16 cellular contexts compared by ENCODE assay signal in the genomic region with DNA sequence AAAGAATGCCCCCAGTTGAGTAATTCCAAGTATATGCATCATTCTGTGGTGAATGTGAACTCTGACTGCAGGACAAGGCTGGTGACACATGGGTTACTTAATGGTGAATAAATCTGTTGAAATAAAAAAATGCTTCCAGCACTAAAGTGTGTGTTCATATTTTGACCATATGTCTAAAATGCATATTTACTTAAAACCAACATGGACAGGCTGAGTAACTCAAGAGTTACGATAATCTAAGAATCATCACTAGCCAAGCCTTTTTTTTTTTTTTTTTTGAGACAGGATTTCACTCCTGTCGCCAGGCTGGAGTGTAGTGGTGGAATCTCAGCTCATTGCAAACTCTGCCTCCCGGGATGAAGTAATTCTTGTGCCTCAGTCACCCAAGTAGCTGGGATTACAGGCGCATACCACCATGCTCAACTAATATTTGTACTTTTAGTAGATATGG. TPM values are rescaled to one million over a fixed set of nuclear protein-coding genes. Genes with fewer than 3 reads are reported as not detected.
DNase-seq lines count a peak whose midpoint lies in the region; ATAC-seq and TF ChIP-seq lines count a peak whose summit lies in the region.
"Had no signal": no experiment of that assay in that cellular context is flagged by ENCODE, and none has a peak within 500 bp of the region (broad histone marks: within the 10 kb centered on the region; RNA-seq: fewer than 3 reads in every experiment).

No MANE protein-coding gene starts in this region.

- ATAC-seq in activated T-cell treated with anti-CD3 and anti-CD28 coated beads, Interleukin-2, amount 50 U/mL, for 4 hours = no peak
- no peak for ATAC-seq in HG03457 (IDR thresholded peaks at IDR 0.05; ENCODE audit: unreplicated experiment)
- ATAC-seq in activated CD4-positive, CD25-positive, alpha-beta regulatory T cell treated with anti-CD3 and anti-CD28 coated beads, Interleukin-2, amount 50 U/mL, for 24 hours = no peak
- ATAC-seq: gastrocnemius medialis; stimulated activated effector memory CD8-positive, alpha-beta T cell treated with anti-CD3 and anti-CD28 coated beads, Interleukin-12 subunit alpha, Interleukin-12 subunit beta, amount 100 ng/mL, for 72 hours had no signal

- no peaks in the 10 kb centered on the region for H3K9me3 Mint-ChIP-seq in activated T-cell treated with anti-CD3 and anti-CD28 coated beads, Interleukin-2, amount 50 U/mL, for 4 hours
- H3K9me3 Mint-ChIP-seq: activated CD4-positive, alpha-beta memory T cell treated with anti-CD3 and anti-CD28 coated beads, Interleukin-2, amount 10 ng/mL, durations not matched to agents 7 days and 5 days; stimulated activated effector memory CD8-positive, alpha-beta T cell treated with anti-CD3 and anti-CD28 coated beads, Interleukin-12 subunit alpha, Interleukin-12 subunit beta, amount 100 ng/mL, for 72 hours had no signal

- DNase-seq in AG10803 (ENCODE audit: low read depth) (peak; percentile 100), M059J (ENCODE audit: low read depth) (peak; percentile 95), cardiac fibroblast (ENCODE audit: low read depth in 2 of 2) (peak; percentile 90 to 98), myocyte (ENCODE audit: low read depth) (peak; percentile 31), DMS79 treated with DMSO at 0.1 percent for 48 hours (lab: John Stamatoyannopoulos, UW) (no peak)
- no peak for DNase-seq in activated T-cell treated with anti-CD3 and anti-CD28 coated beads, Interleukin-2, amount 50 U/mL, for 4 hours
- DNase-seq: activated CD4-positive, alpha-beta memory T cell treated with anti-CD3 and anti-CD28 coated beads, Interleukin-2, amount 10 ng/mL, durations not matched to agents 7 days and 5 days; activated naive CD4-positive, alpha-beta T cell; gastrocnemius medialis; islet precursor cell; NCI-H345; Peyer's patch had no signal

- H3K4me1 Mint-ChIP-seq in activated T-cell treated with anti-CD3 and anti-CD28 coated beads, Interleukin-2, amount 50 U/mL, for 4 hours (ENCODE audit: low read depth) = no peaks in the 10 kb centered on the region
- H3K4me1 Mint-ChIP-seq: activated CD4-positive, alpha-beta memory T cell treated with anti-CD3 and anti-CD28 coated beads, Interleukin-2, amount 10 ng/mL, durations not matched to agents 7 days and 5 days; stimulated activated effector memory CD8-positive, alpha-beta T cell treated with anti-CD3 and anti-CD28 coated beads, Interleukin-12 subunit alpha, Interleukin-12 subunit beta, amount 100 ng/mL, for 72 hours had no signal

- H3K4me3 ChIP-seq in AG10803 (ENCODE audit: low read length) (no peak overlapping the region), cardiac fibroblast (replicated peaks in 1 of 2; ENCODE audit: low read depth in 2 of 2, low read length in 2 of 2) (no peak overlapping the region)
- H3K4me3 ChIP-seq: gastrocnemius medialis, Peyer's patch, prostate gland had no signal

- no peaks in the 10 kb centered on the region for H3K27me3 Mint-ChIP-seq in activated T-cell treated with anti-CD3 and anti-CD28 coated beads, Interleukin-2, amount 50 U/mL, for 4 hours (ENCODE audit: low read depth)

- no peaks in the 10 kb centered on the region for H3K36me3 Mint-ChIP-seq in activated T-cell treated with anti-CD3 and anti-CD28 coated beads, Interleukin-2, amount 50 U/mL, for 4 hours (ENCODE audit: insufficient read depth)
- H3K36me3 Mint-ChIP-seq: stimulated activated effector memory CD8-positive, alpha-beta T cell treated with anti-CD3 and anti-CD28 coated beads, Interleukin-12 subunit alpha, Interleukin-12 subunit beta, amount 100 ng/mL, for 72 hours had no signal

- TF ChIP-seq CTCF in AG10803 (conservative IDR thresholded peaks at IDR 0.05; ENCODE audit: low read length) (no peak), cardiac fibroblast (IDR thresholded peaks at IDR 0.05; ENCODE audit: low read depth, low read length) (no peak)

- H3K4me3 Mint-ChIP-seq in activated T-cell treated with anti-CD3 and anti-CD28 coated beads, Interleukin-2, amount 50 U/mL, for 4 hours = no peak overlapping the region
- H3K4me3 Mint-ChIP-seq: activated CD4-positive, alpha-beta memory T cell treated with anti-CD3 and anti-CD28 coated beads, Interleukin-2, amount 10 ng/mL, durations not matched to agents 7 days and 5 days; stimulated activated effector memory CD8-positive, alpha-beta T cell treated with anti-CD3 and anti-CD28 coated beads, Interleukin-12 subunit alpha, Interleukin-12 subunit beta, amount 100 ng/mL, for 72 hours had no signal

RNA-seq across cellular contexts. Expression of gene CCBE1, which starts 47.1 kb away (rescaled TPM):
- 7.2 and 7.7 TPM in 2 replicates for total RNA-seq in M059J (2014; rRNA removed; shearing (Covaris generic))
- total RNA-seq in myocyte = 5.6 and 8.6 TPM in 2 replicates
- 5.0 TPM for polyA plus RNA-seq in myocyte (2012)
- total RNA-seq in activated T-cell treated with anti-CD3 and anti-CD28 coated beads, Interleukin-2, amount 50 U/mL, for 4 hours = under 1 TPM in 1 of 3 donors, not detected in 2; 0.18 TPM
- total RNA-seq: activated CD4-positive, alpha-beta memory T cell treated with anti-CD3 and anti-CD28 coated beads, Interleukin-2, amount 10 ng/mL, durations not matched to agents 7 days and 5 days had no signal

Comparison
In these comparisons a context has a peak if more than half of its experiments do, and no peak if none do; other contexts are left out.
1. DNase-seq: peak in AG10803 (single experiment), M059J (single experiment), cardiac fibroblast (2 of 2) and myocyte (single experiment); none in activated T-cell treated with anti-CD3 and anti-CD28 coated beads, Interleukin-2, amount 50 U/mL, for 4 hours (single experiment) and DMS79 treated with DMSO at 0.1 percent for 48 hours (single experiment).